ENCODE assay signal across 29 cellular contexts in the genomic region with DNA sequence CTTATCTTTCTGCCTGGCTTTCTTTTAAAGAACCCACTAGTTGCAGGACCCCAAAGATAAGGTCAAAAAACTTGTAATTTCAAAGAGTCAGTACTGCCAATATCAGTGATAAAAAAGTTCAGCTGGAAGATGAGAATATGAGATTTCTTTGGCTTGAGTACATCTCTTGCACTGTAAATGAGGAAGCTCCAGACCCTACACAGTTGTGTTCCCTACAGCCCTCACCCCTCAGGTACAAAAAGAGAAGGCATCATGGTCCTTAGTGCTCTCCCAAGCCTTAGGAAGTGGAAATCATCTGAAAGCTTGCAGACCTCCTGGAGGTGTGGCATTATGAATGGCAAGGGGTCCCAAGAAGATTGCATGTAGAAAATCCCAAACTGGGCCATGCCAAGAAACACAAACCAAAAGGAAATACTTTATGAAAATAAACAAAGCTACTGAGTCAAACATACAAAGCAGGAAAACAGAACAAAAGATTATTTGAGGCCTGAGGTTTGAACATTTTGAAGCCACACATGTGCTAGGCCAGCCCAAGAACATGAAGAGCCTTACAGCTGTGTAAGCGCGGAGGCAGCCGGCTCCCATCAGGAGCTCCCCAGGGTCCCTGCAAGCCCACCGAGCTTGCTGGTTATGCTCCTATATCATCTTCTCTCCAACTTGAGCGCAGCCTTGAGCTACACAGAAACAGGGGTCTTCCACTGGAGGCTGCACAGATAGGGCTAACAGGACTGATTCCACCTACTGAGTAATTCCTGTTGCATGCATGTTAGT.
DNase-seq lines count a peak whose midpoint lies in the region; ATAC-seq, FAIRE-seq and TF ChIP-seq lines count a peak whose summit lies in the region.
"Had no signal": no experiment of that assay in that cellular context is flagged by ENCODE, and none has a peak within 500 bp of the region (broad histone marks: within the 10 kb centered on the region; RNA-seq: fewer than 3 reads in every experiment).

No MANE protein-coding gene starts in this region.

- H3K4me3 ChIP-seq in HepG2 (replicated peaks in 1 of 3; ENCODE audit: insufficient read depth in 1 of 3, low read depth in 2 of 3, low read length in 3 of 3) = no peak overlapping the region
- H3K4me3 ChIP-seq in right lobe of liver = no peak overlapping the region
- no peak overlapping the region for H3K4me3 ChIP-seq in astrocyte of the spinal cord (ENCODE audit: low read depth, low read length)
- no peak overlapping the region for H3K4me3 ChIP-seq in pancreas
- no peak overlapping the region for H3K4me3 ChIP-seq in heart right ventricle
- H3K4me3 ChIP-seq: BLaER1, psoas muscle, spleen, thyroid gland had no signal

- no peak overlapping the region for H3K4me2 ChIP-seq in HepG2 (ENCODE audit: low read depth, low read length)
- H3K4me2 ChIP-seq: BLaER1 had no signal

- no peak for TF ChIP-seq RAD21 in HepG2 (CRISPR knock-in tag; IDR thresholded peaks at IDR 0.05)

- no peaks in the 10 kb centered on the region for H3K36me3 ChIP-seq in HepG2 (replicated peaks in 1 of 2; ENCODE audit: control insufficient read depth in 1 of 2, insufficient read depth in 2 of 2, low read length in 2 of 2)
- no peaks in the 10 kb centered on the region for H3K36me3 ChIP-seq in right lobe of liver
- H3K36me3 ChIP-seq in pancreas = no peaks in the 10 kb centered on the region
- H3K36me3 ChIP-seq in heart right ventricle = no peaks in the 10 kb centered on the region
- H3K36me3 ChIP-seq: BLaER1, spleen, thyroid gland had no signal

- in situ Hi-C loops in HepG2 (cut with HindIII; ENCODE audit: extremely low pct_ligation_motif_present, low pct_unique_long_range_greater_than_20kb) = no loop called here
- in situ Hi-C loops in astrocyte of the spinal cord (cut with HindIII; ENCODE audit: low sequenced_read_pairs) = no loop called here

- H3K27ac Mint-ChIP-seq in nephron (peak overlapping the region; percentile 16 to 34 (median 23)), mesothelial cell of epicardium (no peak overlapping the region)
- H3K27ac Mint-ChIP-seq: activated naive CD8-positive, alpha-beta T cell treated with anti-CD3 and anti-CD28 coated beads, Interleukin-2, amount 10 ng/mL, durations not matched to agents 7 days and 5 days; brain; natural killer cell treated with Interleukin-12 subunit alpha and Interleukin-12 subunit beta and Interleukin-15 and Interleukin-18, amount 100 ng/mL, for 72 hours had no signal

- H3K79me2 ChIP-seq in HepG2 (ENCODE audit: insufficient read depth, low read length) = no peaks in the 10 kb centered on the region

- H3K4me1 Mint-ChIP-seq in nephron (peaks cover 30% of the 10 kb centered on the region), mesothelial cell of epicardium (peaks cover 11% of the 10 kb centered on the region)
- H3K4me1 Mint-ChIP-seq: activated naive CD8-positive, alpha-beta T cell treated with anti-CD3 and anti-CD28 coated beads, Interleukin-2, amount 10 ng/mL, durations not matched to agents 7 days and 5 days had no signal

- H3K27me3 Mint-ChIP-seq in nephron (ENCODE audit: low read depth) (no peaks in the 10 kb centered on the region), mesothelial cell of epicardium (ENCODE audit: low read depth) (no peaks in the 10 kb centered on the region)
- H3K27me3 Mint-ChIP-seq: activated naive CD8-positive, alpha-beta T cell treated with anti-CD3 and anti-CD28 coated beads, Interleukin-2, amount 10 ng/mL, durations not matched to agents 7 days and 5 days; natural killer cell treated with Interleukin-12 subunit alpha and Interleukin-12 subunit beta and Interleukin-15 and Interleukin-18, amount 100 ng/mL, for 72 hours had no signal

- no peak overlapping the region for H3K9ac ChIP-seq in HepG2 (ENCODE audit: insufficient read depth, low read depth, low read length)
- H3K9ac ChIP-seq: BLaER1 had no signal

- H4K20me1 ChIP-seq in HepG2 (ENCODE audit: insufficient read depth, low read length) = no peaks in the 10 kb centered on the region
- H4K20me1 ChIP-seq: BLaER1 had no signal

- H3K9me3 Mint-ChIP-seq in nephron (no peaks in the 10 kb centered on the region), mesothelial cell of epicardium (no peaks in the 10 kb centered on the region)
- H3K9me3 Mint-ChIP-seq: activated naive CD8-positive, alpha-beta T cell treated with anti-CD3 and anti-CD28 coated beads, Interleukin-2, amount 10 ng/mL, durations not matched to agents 7 days and 5 days; brain; natural killer cell treated with Interleukin-12 subunit alpha and Interleukin-12 subunit beta and Interleukin-15 and Interleukin-18, amount 100 ng/mL, for 72 hours had no signal

- TF ChIP-seq CTCF in HepG2 (CRISPR knock-in tag; IDR thresholded peaks at IDR 0.05) (no peak), right lobe of liver (IDR thresholded peaks at IDR 0.05) (no peak), astrocyte of the spinal cord (IDR thresholded peaks at IDR 0.05; ENCODE audit: low read depth, low read length) (no peak), nephron (IDR thresholded peaks at IDR 0.05; ENCODE audit: unreplicated experiment in 3 of 3) (no peak), pancreas (IDR thresholded peaks at IDR 0.05) (no peak), mesothelial cell of epicardium (IDR thresholded peaks at IDR 0.05; ENCODE audit: unreplicated experiment) (no peak), heart right ventricle (IDR thresholded peaks at IDR 0.05) (no peak)

- no peaks in the 10 kb centered on the region for H3K9me3 ChIP-seq in HepG2 (ENCODE audit: low read length)
- no peaks in the 10 kb centered on the region for H3K9me3 ChIP-seq in right lobe of liver
- no peaks in the 10 kb centered on the region for H3K9me3 ChIP-seq in pancreas
- no peaks in the 10 kb centered on the region for H3K9me3 ChIP-seq in heart right ventricle
- H3K9me3 ChIP-seq: BLaER1, psoas muscle, spleen, thyroid gland had no signal

- no peak overlapping the region for H2AFZ ChIP-seq in HepG2 (ENCODE audit: low read length)

- no TSS peak for BruUV-seq in HepG2 (replicated peaks; lab: Mats Ljungman, UMichigan)

- H3K4me1 ChIP-seq in HepG2 (ENCODE audit: insufficient read depth, low read length) = peaks cover 19% of the 10 kb centered on the region
- H3K4me1 ChIP-seq in right lobe of liver = no peaks in the 10 kb centered on the region
- no peaks in the 10 kb centered on the region for H3K4me1 ChIP-seq in pancreas
- no peaks in the 10 kb centered on the region for H3K4me1 ChIP-seq in heart right ventricle
- H3K4me1 ChIP-seq: BLaER1, psoas muscle, spleen had no signal

- POLR2A ChIA-PET in HepG2 (lab: Yijun Ruan, JAX) = interaction anchor here (1.0 to 2.1 kb wide), 6 partner anchors 10 to 581 kb away, joined by 3 to 27 read pairs (median 4); a partner anchor contains a TSS

- FAIRE-seq in HepG2 (lab: Jason Lieb, UNC) (no peak), pancreas (lab: Jason Lieb, UNC) (no peak)
- FAIRE-seq: A204.1, endometrium, H1 had no signal

- no peak for TF ChIP-seq EP300 in HepG2 (IDR thresholded peaks at IDR 0.05; ENCODE audit: low read depth in 2 of 2, low read length in 2 of 2)
- no peak for TF ChIP-seq EP300 in HepG2 (CRISPR knock-in tag; IDR thresholded peaks at IDR 0.05; ENCODE audit: borderline replicate concordance)

- ATAC-seq in HepG2 (peak; percentile 42), right lobe of liver (no peak), pancreas (no peak), heart right ventricle (no peak)
- ATAC-seq: natural killer cell treated with Interleukin-12 subunit alpha and Interleukin-12 subunit beta and Interleukin-15 and Interleukin-18, amount 100 ng/mL, for 72 hours; stimulated activated naive CD8-positive, alpha-beta T cell treated with anti-CD3 and anti-CD28 coated beads, Interleukin-15, Interleukin-2, amounts not matched to agents 100 U/mL and 50 U/mL, for 24 hours had no signal

- TF ChIP-seq POLR2A in HepG2 (IDR thresholded peaks at IDR 0.05; ENCODE audit: insufficient read depth in 1 of 2, low read depth in 2 of 2, low read length in 2 of 2) (no peak), right lobe of liver (IDR thresholded peaks at IDR 0.05) (no peak)

- H3K27me3 ChIP-seq in HepG2 (ENCODE audit: control insufficient read depth in 1 of 2, insufficient read depth in 2 of 2, low read length in 2 of 2) (no peaks in the 10 kb centered on the region), right lobe of liver (no peaks in the 10 kb centered on the region), pancreas (no peaks in the 10 kb centered on the region), heart right ventricle (no peaks in the 10 kb centered on the region)
- H3K27me3 ChIP-seq: BLaER1, spleen, thyroid gland had no signal

- CTCF ChIA-PET in HepG2 (lab: Yijun Ruan, JAX; ENCODE audit: low intra/inter-chr PET ratio, low total read pairs) = no interaction called here

- H3K36me3 Mint-ChIP-seq in nephron (ENCODE audit: low read depth) = no peaks in the 10 kb centered on the region
- no peaks in the 10 kb centered on the region for H3K36me3 Mint-ChIP-seq in mesothelial cell of epicardium
- H3K36me3 Mint-ChIP-seq: activated naive CD8-positive, alpha-beta T cell treated with anti-CD3 and anti-CD28 coated beads, Interleukin-2, amount 10 ng/mL, durations not matched to agents 7 days and 5 days; brain; natural killer cell treated with Interleukin-12 subunit alpha and Interleukin-12 subunit beta and Interleukin-15 and Interleukin-18, amount 100 ng/mL, for 72 hours had no signal

- H3K27ac ChIP-seq in HepG2 (ENCODE audit: extremely low read length, insufficient read depth, low read length) = no peak overlapping the region
- no peak overlapping the region for H3K27ac ChIP-seq in right lobe of liver
- H3K27ac ChIP-seq in pancreas = no peak overlapping the region
- H3K27ac ChIP-seq in heart right ventricle = no peak overlapping the region
- H3K27ac ChIP-seq: BLaER1, psoas muscle, spleen, thyroid gland had no signal

- intact Hi-C loops in HepG2 (cut with micrococcal nuclease; ENCODE audit: unreplicated experiment) = loop anchor here (2.0 to 10.0 kb wide), 3 partner anchors 119 to 387 kb away; no protein-coding TSS in a partner anchor
- intact Hi-C loops in right lobe of liver (cut with DNase I) = no loop called here
- intact Hi-C loops in pancreas (cut with DNase I) = no loop called here
- intact Hi-C loops in heart right ventricle (cut with DNase I) = no loop called here

- 77% methylated on average over 5 of the region's 5 CpGs for WGBS in HepG2 (ENCODE audit: low lambda C conversion rate)
- WGBS in right lobe of liver (ENCODE audit: insufficient coverage, low coverage, low lambda C conversion rate, missing lambda C conversion rate) = no CpG with 5 or more reads among the region's 5 CpGs
- 74 to 93% methylated on average over 5 of the region's 5 CpGs for WGBS in pancreas, 2 donors
- WGBS in heart right ventricle, 2 donors = 80 to 82% methylated on average over 5 of the region's 5 CpGs

- no peak for DNase-seq in HepG2 (ENCODE audit: low spot score)
- DNase-seq in right lobe of liver = no peak
- peak; percentile 61 for DNase-seq in astrocyte of the spinal cord (ENCODE audit: low read depth, low spot score)
- DNase-seq in pancreas = no peak
- DNase-seq in mesothelial cell of epicardium (ENCODE audit: low spot score in 2 of 2, unreplicated experiment in 2 of 2) = no peak
- no peak for DNase-seq in CD1c-positive myeloid dendritic cell (ENCODE audit: extremely low spot score)
- no peak for DNase-seq in heart right ventricle
- DNase-seq: activated CD4-positive, alpha-beta T cell treated with anti-CD3 and anti-CD28 coated beads, Interleukin-2, amount 50 U/mL, for 48 hours; activated CD4-positive, CD25-positive, alpha-beta regulatory T cell; activated CD8-positive, alpha-beta memory T cell treated with anti-CD3 and anti-CD28 coated beads, Interleukin-2, amount 50 U/mL, for 48 hours; activated effector memory CD4-positive, alpha-beta T cell treated with Interleukin-2 at 50 U/mL for 16 hours; activated naive CD8-positive, alpha-beta T cell treated with anti-CD3 and anti-CD28 coated beads, Interleukin-2, amount 10 ng/mL, durations not matched to agents 7 days and 5 days; MM.1S; NCI-H1436 treated with DMSO at 0.1 percent for 48 hours; NCI-H2171; NCI-H524; psoas muscle; spleen; stimulated activated CD4-positive, alpha-beta T cell treated with anti-CD3 and anti-CD28 coated beads, Interleukin-4, amount 100 ng/mL, for 24 hours; stimulated activated naive CD8-positive, alpha-beta T cell treated with anti-CD3 and anti-CD28 coated beads, Interleukin-15, Interleukin-2, amounts not matched to agents 100 U/mL and 50 U/mL, for 24 hours; T-helper 9 cell; thyroid gland had no signal

- H3K4me3 Mint-ChIP-seq in nephron (no peak overlapping the region), mesothelial cell of epicardium (no peak overlapping the region)
- H3K4me3 Mint-ChIP-seq: activated naive CD8-positive, alpha-beta T cell treated with anti-CD3 and anti-CD28 coated beads, Interleukin-2, amount 10 ng/mL, durations not matched to agents 7 days and 5 days; brain; natural killer cell treated with Interleukin-12 subunit alpha and Interleukin-12 subunit beta and Interleukin-15 and Interleukin-18, amount 100 ng/mL, for 72 hours had no signal
